Comparison of ENCODE assay signal across 2 cellular contexts in the genomic region with DNA sequence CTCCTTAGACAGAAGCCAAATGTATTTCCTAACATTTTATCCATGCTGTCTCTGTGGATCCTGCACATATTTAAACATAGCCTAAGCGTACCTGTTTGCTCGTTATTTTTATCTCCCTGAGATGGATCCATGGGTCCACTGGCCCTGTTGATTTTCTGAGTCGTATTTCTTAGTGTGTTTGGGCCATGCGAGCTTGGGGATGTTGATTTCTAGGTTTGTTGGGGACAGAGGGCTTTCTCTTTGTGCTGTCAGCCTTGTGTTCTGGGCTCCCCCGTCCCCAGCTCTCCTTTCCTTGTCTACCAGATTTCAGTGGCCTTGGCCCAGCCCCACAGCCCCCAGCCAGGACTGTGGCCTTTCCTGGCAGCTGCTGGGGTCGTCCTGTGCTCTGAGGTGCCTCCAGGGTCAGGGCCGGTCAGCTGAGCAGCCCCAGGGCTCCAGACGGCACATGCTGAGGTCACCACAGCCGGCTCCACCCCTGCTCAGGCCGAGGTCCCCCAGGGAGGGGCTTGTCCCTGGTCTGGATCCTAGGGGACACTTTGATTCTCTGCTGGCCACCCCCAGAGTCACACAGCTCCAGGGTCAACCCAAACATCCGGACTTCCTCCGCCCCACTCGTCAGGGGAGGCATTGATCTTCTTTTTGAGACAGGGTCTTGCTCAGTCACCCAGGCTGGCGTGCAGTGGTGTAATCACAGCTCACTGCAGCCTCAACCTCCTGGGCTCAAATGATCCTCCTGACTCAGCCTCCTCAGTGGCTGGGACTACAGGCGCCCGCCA.
TF ChIP-seq lines count a peak whose summit lies in the region.

No MANE protein-coding gene starts in this region.

TF ChIP-seq in GM23338, 12 proteins besides CTCF, POLR2A, EP300 and RAD21:
- TF ChIP-seq POLR2AphosphoS5 (IDR thresholded peaks at IDR 0.05; ENCODE audit: low read depth) (no peak), EZH2phosphoT487 (IDR thresholded peaks at IDR 0.05; ENCODE audit: unreplicated experiment) (no peak), ZNF462 (CRISPR knock-in tag; IDR thresholded peaks at IDR 0.05) (no peak), REST (IDR thresholded peaks at IDR 0.05; ENCODE audit: unreplicated experiment) (no peak)

TF ChIP-seq in H1, 55 proteins besides CTCF, POLR2A, EP300 and RAD21:
- TF ChIP-seq PHF8 (conservative IDR thresholded peaks at IDR 0.05; ENCODE audit: low read depth, low read length): no peak
- no peak for TF ChIP-seq TEAD4 (IDR thresholded peaks at IDR 0.05; ENCODE audit: low read depth, low read length)
- TF ChIP-seq SUZ12 (IDR thresholded peaks at IDR 0.05; ENCODE audit: low read length): no peak
- no peak for TF ChIP-seq SP1 (IDR thresholded peaks at IDR 0.05; ENCODE audit: low read depth, low read length)
- no peak for TF ChIP-seq RBBP5 (IDR thresholded peaks at IDR 0.05; ENCODE audit: borderline replicate concordance, low read depth, low read length)
- TF ChIP-seq SIRT6 (IDR thresholded peaks at IDR 0.05; ENCODE audit: low read length): no peak
- TF ChIP-seq HDAC6 (IDR thresholded peaks at IDR 0.05; ENCODE audit: low read depth, low read length): no peak
- no peak for TF ChIP-seq ASH2L (IDR thresholded peaks at IDR 0.05; ENCODE audit: low read length)
- no peak for TF ChIP-seq KDM5A (IDR thresholded peaks at IDR 0.05; ENCODE audit: low read length)
- no peak for TF ChIP-seq CREB1 (IDR thresholded peaks at IDR 0.05)
- no peak for TF ChIP-seq CTBP2 (IDR thresholded peaks at IDR 0.05; ENCODE audit: borderline replicate concordance, insufficient read depth, insufficient read length, low read length)
- no peak for TF ChIP-seq ATF3 (IDR thresholded peaks at IDR 0.05; ENCODE audit: insufficient read depth, low read depth, low read length)
- TF ChIP-seq TAF7 (optimal IDR thresholded peaks at IDR 0.05; ENCODE audit: borderline replicate concordance, low read depth, low read length): no peak
- TF ChIP-seq ATF2 (IDR thresholded peaks at IDR 0.05; ENCODE audit: low read length): no peak
- no peak for TF ChIP-seq TBP (IDR thresholded peaks at IDR 0.05; ENCODE audit: low read depth, low read length)
- no peak for TF ChIP-seq TCF12 (IDR thresholded peaks at IDR 0.05; ENCODE audit: low read depth, low read length)
- TF ChIP-seq RFX5 (IDR thresholded peaks at IDR 0.05; ENCODE audit: borderline replicate concordance, low read depth, low read length): no peak
- no peak for TF ChIP-seq BRCA1 (IDR thresholded peaks at IDR 0.05; ENCODE audit: low read depth, low read length)
- TF ChIP-seq POLR2AphosphoS5 (IDR thresholded peaks at IDR 0.05; ENCODE audit: low read depth, low read length): no peak
- TF ChIP-seq NANOG (IDR thresholded peaks at IDR 0.05; ENCODE audit: insufficient read depth, low read depth, low read length, poor library complexity, severe bottlenecking): no peak
